ENCODE assay signal across 10 cellular contexts in the genomic region with DNA sequence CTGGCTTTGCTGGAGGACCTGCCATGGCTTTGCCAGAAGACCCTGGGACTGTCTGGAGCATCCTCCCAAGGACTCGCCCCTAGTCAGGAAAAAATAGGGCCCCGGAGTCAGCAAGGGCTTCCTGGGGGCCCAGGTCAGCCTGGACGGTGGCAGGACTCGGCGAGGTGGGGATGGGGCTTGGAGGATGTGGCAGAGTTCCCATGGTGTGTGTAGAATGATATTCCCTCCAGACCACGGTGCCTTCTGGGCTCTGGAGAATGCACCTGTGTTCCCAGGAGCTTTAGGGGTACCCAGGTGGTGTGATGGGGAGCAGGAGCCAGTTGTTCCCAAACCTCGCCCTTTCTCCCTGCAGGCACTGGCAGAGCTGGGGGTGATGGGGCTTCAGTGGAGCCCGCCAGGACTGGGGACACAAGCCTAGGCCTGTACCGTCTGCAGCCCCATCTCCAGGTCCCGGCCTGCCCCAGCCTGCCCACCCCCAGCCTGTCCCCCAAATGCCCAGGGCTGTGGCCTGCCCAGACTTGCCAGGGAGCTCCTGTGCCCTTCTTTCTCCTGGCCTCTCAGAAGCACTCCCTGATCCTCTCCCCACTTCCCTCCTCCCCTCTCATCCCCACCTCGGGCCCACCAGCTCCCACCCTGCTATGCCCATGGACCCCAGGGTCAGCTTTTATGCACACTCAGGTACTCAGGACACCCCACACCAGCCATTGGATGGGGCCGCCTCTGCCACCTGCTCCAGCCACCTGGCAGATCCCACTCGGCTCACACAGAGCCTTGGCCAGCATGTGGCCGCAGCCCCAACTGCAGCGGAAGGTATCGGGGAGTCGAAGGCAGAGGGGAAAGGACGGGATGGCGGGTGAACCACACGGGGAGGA.
DNase-seq lines count a peak whose midpoint lies in the region; ATAC-seq, FAIRE-seq and TF ChIP-seq lines count a peak whose summit lies in the region.
"Had no signal": no experiment of that assay in that cellular context is flagged by ENCODE, and none has a peak within 500 bp of the region (broad histone marks: within the 10 kb centered on the region; RNA-seq: fewer than 3 reads in every experiment).

No MANE protein-coding gene starts in this region.

- no peak overlapping the region for H3K27ac Mint-ChIP-seq in CD14-positive monocyte
- H3K27ac Mint-ChIP-seq in nephron progenitor cell = no peak overlapping the region
- H3K27ac Mint-ChIP-seq: activated CD4-positive, alpha-beta memory T cell treated with anti-CD3 and anti-CD28 coated beads for 36 hours; stimulated activated naive CD8-positive, alpha-beta T cell treated with anti-CD3 and anti-CD28 coated beads, Interleukin-15, Interleukin-2, amounts not matched to agents 100 ng/mL and 50 ng/mL, for 24 hours had no signal

- H3K27ac ChIP-seq in RWPE1 = peak overlapping the region; percentile 21
- H3K27ac ChIP-seq in foreskin keratinocyte = no peak overlapping the region

- no peak overlapping the region for H3K4me3 Mint-ChIP-seq in CD14-positive monocyte
- no peak overlapping the region for H3K4me3 Mint-ChIP-seq in nephron progenitor cell
- H3K4me3 Mint-ChIP-seq: activated CD4-positive, alpha-beta memory T cell treated with anti-CD3 and anti-CD28 coated beads for 36 hours; stimulated activated naive CD8-positive, alpha-beta T cell treated with anti-CD3 and anti-CD28 coated beads, Interleukin-15, Interleukin-2, amounts not matched to agents 100 ng/mL and 50 ng/mL, for 24 hours had no signal

- H3K4me1 ChIP-seq in foreskin keratinocyte = no peaks in the 10 kb centered on the region

- H3K9me3 Mint-ChIP-seq in CD14-positive monocyte = peaks cover 0 to 8% (median 4%) of the 10 kb centered on the region in 7 donors
- peaks cover 12% of the 10 kb centered on the region for H3K9me3 Mint-ChIP-seq in nephron progenitor cell
- H3K9me3 Mint-ChIP-seq: activated CD4-positive, alpha-beta memory T cell treated with anti-CD3 and anti-CD28 coated beads for 36 hours; stimulated activated naive CD8-positive, alpha-beta T cell treated with anti-CD3 and anti-CD28 coated beads, Interleukin-15, Interleukin-2, amounts not matched to agents 100 ng/mL and 50 ng/mL, for 24 hours had no signal

- H3K36me3 Mint-ChIP-seq in CD14-positive monocyte (peaks cover 18 to 21% of the 10 kb centered on the region in 2 donors), nephron progenitor cell (ENCODE audit: low read depth) (peaks cover 12% of the 10 kb centered on the region)
- H3K36me3 Mint-ChIP-seq: activated CD4-positive, alpha-beta memory T cell treated with anti-CD3 and anti-CD28 coated beads for 36 hours had no signal

- CTCF ChIA-PET in RWPE1 (lab: Yijun Ruan, JAX) = interaction anchor here (0.7 kb wide), 1 partner anchor 83 kb away, joined by 3 read pairs; no protein-coding TSS in a partner anchor

- DNase-seq in CD14-positive monocyte (ENCODE audit: low spot score) (peak; percentile 43), RWPE1 (ENCODE audit: low spot score) (no peak), foreskin keratinocyte (peak; percentile 8 to 31), posterior cingulate gyrus (peak in 8 of 10 donors; percentile 2 to 80 (median 10)), nephron progenitor cell (no peak), NCI-H510A treated with DMSO at 0.1 percent for 48 hours (lab: John Stamatoyannopoulos, UW) (no peak), RCC 7860 (ENCODE audit: low spot score) (no peak)
- DNase-seq: activated CD4-positive, alpha-beta memory T cell treated with anti-CD3 and anti-CD28 coated beads for 36 hours had no signal

- peaks cover 2% of the 10 kb centered on the region for H3K4me1 Mint-ChIP-seq in CD14-positive monocyte
- H3K4me1 Mint-ChIP-seq in nephron progenitor cell = peaks cover 58% of the 10 kb centered on the region

- peaks cover 3 to 9% (median 7%) of the 10 kb centered on the region in 3 donors for H3K27me3 Mint-ChIP-seq in CD14-positive monocyte (ENCODE audit: low read depth in 3 of 3)
- peaks cover 7% of the 10 kb centered on the region for H3K27me3 Mint-ChIP-seq in nephron progenitor cell (ENCODE audit: low read depth, poor library complexity)
- H3K27me3 Mint-ChIP-seq: activated CD4-positive, alpha-beta memory T cell treated with anti-CD3 and anti-CD28 coated beads for 36 hours; stimulated activated naive CD8-positive, alpha-beta T cell treated with anti-CD3 and anti-CD28 coated beads, Interleukin-15, Interleukin-2, amounts not matched to agents 100 ng/mL and 50 ng/mL, for 24 hours had no signal

- intact Hi-C loops in CD14-positive monocyte (cut with micrococcal nuclease) = no loop called here
- intact Hi-C loops in posterior cingulate gyrus (cut with DNase I) = no loop called here

- FAIRE-seq in RCC 7860 (lab: Jason Lieb, UNC) = no peak
- FAIRE-seq: HTR-8/SVneo had no signal

- POLR2A ChIA-PET in RWPE1 (lab: Yijun Ruan, JAX; ENCODE audit: low non-redundant PET) = no interaction called here

- peaks cover 48% of the 10 kb centered on the region for H3K27me3 ChIP-seq in foreskin keratinocyte

- ATAC-seq in foreskin keratinocyte = peak; percentile 41

- TF ChIP-seq CTCF in CD14-positive monocyte (IDR thresholded peaks at IDR 0.05) = no peak
- no peak for TF ChIP-seq CTCF in RWPE1 (conservative IDR thresholded peaks at IDR 0.05; ENCODE audit: low read depth)
- no peak for TF ChIP-seq CTCF in foreskin keratinocyte (conservative IDR thresholded peaks at IDR 0.05)
- no peak for TF ChIP-seq CTCF in nephron progenitor cell (IDR thresholded peaks at IDR 0.05)

Comparison
In these comparisons a context has a peak if more than half of its experiments do, and no peak if none do; other contexts are left out.
1. DNase-seq: peak in CD14-positive monocyte (single experiment), foreskin keratinocyte (2 of 2) and posterior cingulate gyrus (8 of 10); none in RWPE1 (single experiment), nephron progenitor cell (single experiment), NCI-H510A treated with DMSO at 0.1 percent for 48 hours (single experiment) and RCC 7860 (single experiment).